Comparison of ENCODE assay signal across 8 cellular contexts in the genomic region with DNA sequence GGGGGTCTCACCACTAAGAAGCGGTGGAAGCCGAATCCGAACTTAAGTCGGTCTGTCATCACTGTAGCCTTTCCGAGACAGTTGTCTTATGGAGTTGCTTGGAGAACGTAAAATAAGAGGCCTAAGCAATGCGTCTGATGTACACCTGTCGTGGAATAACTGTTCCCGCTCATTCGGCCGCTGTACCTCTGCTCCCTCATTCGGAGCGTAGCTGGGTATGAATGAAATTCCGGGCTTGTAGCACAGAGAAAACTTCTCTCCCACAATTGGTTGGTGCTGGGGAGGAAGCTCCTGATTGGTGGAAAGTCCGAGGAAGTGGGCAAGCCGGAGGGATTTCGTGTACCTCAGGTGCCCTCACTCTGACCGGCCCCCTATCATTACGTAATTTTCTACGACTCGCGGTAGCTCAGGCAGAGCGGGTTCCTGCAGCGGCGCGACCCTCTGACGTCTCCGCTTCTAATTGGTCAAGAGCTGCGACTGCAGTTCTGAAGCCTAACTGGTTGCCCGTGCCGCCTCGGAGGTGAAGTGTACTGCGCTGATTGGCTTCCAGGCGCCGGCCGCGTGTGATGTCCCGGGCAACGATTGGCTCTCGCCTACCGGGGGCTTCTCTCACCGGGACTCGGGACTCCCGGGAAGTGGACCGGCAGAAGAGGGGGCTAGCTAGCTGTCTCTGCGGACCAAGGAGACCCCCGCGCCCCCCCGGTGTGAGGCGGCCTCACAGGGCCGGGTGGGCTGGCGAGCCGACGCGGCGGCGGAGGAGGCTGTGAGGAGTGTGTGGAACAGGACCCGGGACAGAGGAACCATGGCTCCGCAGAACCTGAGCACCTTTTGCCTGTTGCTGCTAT. TPM values are rescaled to one million over a fixed set of nuclear protein-coding genes. Genes with fewer than 3 reads are reported as not detected.
A peak's percentile ranks its signal among the peaks of the same experiment; 100 is the strongest.
DNase-seq lines count a peak whose midpoint lies in the region; ATAC-seq and TF ChIP-seq lines count a peak whose summit lies in the region.

TSS of gene DNAJB11 (plus strand) at position 625 of the 845 bp plus-strand sequence. CDS start at position 803, 178 bp downstream.

- peak in 3 of 4 donors; percentile 50 to 79 (median 58) for TF ChIP-seq POLR2A in esophagus squamous epithelium (IDR thresholded peaks at IDR 0.05)

- H3K4me1 ChIP-seq in DND-41 (ENCODE audit: insufficient read depth, low read length), result peaks cover 55% of the 10 kb centered on the region
- peaks cover 15% of the 10 kb centered on the region for H3K4me1 ChIP-seq in GM23248 (ENCODE audit: insufficient read depth)
- H3K4me1 ChIP-seq in esophagus squamous epithelium, result peaks cover 18 to 53% (median 21%) of the 10 kb centered on the region in 3 donors

- H3K27ac ChIP-seq in DND-41 (ENCODE audit: low read length), result peak within 1 kb of the TSS; percentile 84
- H3K27ac ChIP-seq in GM23248, result peak within 1 kb of the TSS; percentile 67
- H3K27ac ChIP-seq in esophagus squamous epithelium, result peak within 1 kb of the TSS; percentile 97 to 98 (median 98)

- no peaks in the 10 kb centered on the region for H3K9me3 Mint-ChIP-seq in activated T-helper 1 cell treated with anti-CD3 and anti-CD28 coated beads, Interleukin-12 subunit alpha, Interleukin-12 subunit beta, Interleukin-2, Interleukin-4 antibody, amounts not matched to agents 30 ng/mL and 10 ng/mL and 1 ng/mL, durations not matched to agents 14 hours and 24 hours and 36 hours

- H3K27me3 Mint-ChIP-seq in activated T-helper 1 cell treated with anti-CD3 and anti-CD28 coated beads, Interleukin-12 subunit alpha, Interleukin-12 subunit beta, Interleukin-2, Interleukin-4 antibody, amounts not matched to agents 30 ng/mL and 10 ng/mL and 1 ng/mL, durations not matched to agents 14 hours and 24 hours and 36 hours (ENCODE audit: insufficient read depth), result no peaks in the 10 kb centered on the region

- H3K36me3 ChIP-seq in DND-41 (ENCODE audit: insufficient read depth, low read length) (peaks cover 29% of the 10 kb centered on the region), GM23248 (ENCODE audit: low read depth) (peaks cover 20% of the 10 kb centered on the region), esophagus squamous epithelium (peaks cover 0 to 34% (median 0%) of the 10 kb centered on the region in 3 donors)

- H3K4me3 Mint-ChIP-seq in activated T-helper 1 cell treated with anti-CD3 and anti-CD28 coated beads, Interleukin-12 subunit alpha, Interleukin-12 subunit beta, Interleukin-2, Interleukin-4 antibody, amounts not matched to agents 30 ng/mL and 10 ng/mL and 1 ng/mL, durations not matched to agents 14 hours and 24 hours and 36 hours, result peak within 1 kb of the TSS; percentile 91

- H3F3A ChIP-seq in GM23248 (ENCODE audit: insufficient read depth), result no peaks in the 10 kb centered on the region

- H3K9ac ChIP-seq in DND-41 (ENCODE audit: low read depth, low read length), result peak within 1 kb of the TSS; percentile 76
- H3K9ac ChIP-seq in GM23248, result peak within 1 kb of the TSS; percentile 94

- H3K36me3 Mint-ChIP-seq in activated T-helper 1 cell treated with anti-CD3 and anti-CD28 coated beads, Interleukin-12 subunit alpha, Interleukin-12 subunit beta, Interleukin-2, Interleukin-4 antibody, amounts not matched to agents 30 ng/mL and 10 ng/mL and 1 ng/mL, durations not matched to agents 14 hours and 24 hours and 36 hours (ENCODE audit: low read depth), result peaks cover 17% of the 10 kb centered on the region

- peak within 1 kb of the TSS; percentile 93 for H3K4me2 ChIP-seq in DND-41 (ENCODE audit: insufficient read depth, low read length)
- H3K4me2 ChIP-seq in GM23248 (ENCODE audit: unreplicated experiment), result peak within 1 kb of the TSS; percentile 96

- H2AFZ ChIP-seq in DND-41 (ENCODE audit: low read depth, low read length) (peak within 1 kb of the TSS; percentile 89), GM23248 (peak within 1 kb of the TSS; percentile 97)

- 1 to 2% methylated on average over 53 to 59 of the region's 59 CpGs for WGBS in GM23248 (ENCODE audit: low coverage in 1 of 2, low lambda C conversion rate in 2 of 2, missing lambda C conversion rate in 2 of 2), 2 experiments
- 0% methylated on average over 23 of the region's 59 CpGs for WGBS in esophagus squamous epithelium, 2 donors

- H3K27ac Mint-ChIP-seq in activated T-helper 1 cell treated with anti-CD3 and anti-CD28 coated beads, Interleukin-12 subunit alpha, Interleukin-12 subunit beta, Interleukin-2, Interleukin-4 antibody, amounts not matched to agents 30 ng/mL and 10 ng/mL and 1 ng/mL, durations not matched to agents 14 hours and 24 hours and 36 hours, result peak within 1 kb of the TSS; percentile 99

- no peaks in the 10 kb centered on the region for H3K9me3 ChIP-seq in DND-41 (ENCODE audit: insufficient read depth, low read length, severe bottlenecking)
- no peaks in the 10 kb centered on the region for H3K9me3 ChIP-seq in GM23248 (ENCODE audit: low read depth)
- no peaks in the 10 kb centered on the region for H3K9me3 ChIP-seq in esophagus squamous epithelium

- peak; percentile 86 for ATAC-seq in DND-41 (ENCODE audit: insufficient read depth, low read depth)

- peaks cover 73% of the 10 kb centered on the region for H3K79me2 ChIP-seq in DND-41 (ENCODE audit: insufficient read depth, low read length)
- peaks cover 65% of the 10 kb centered on the region for H3K79me2 ChIP-seq in GM23248 (ENCODE audit: insufficient read depth)

- in situ Hi-C loops in GM23248 (cut with MboI), result no loop called here

- intact Hi-C loops in activated T-helper 1 cell treated with anti-CD3 and anti-CD28 coated beads, Interleukin-12 subunit alpha, Interleukin-12 subunit beta, Interleukin-2, Interleukin-4 antibody, amounts not matched to agents 30 ng/mL and 10 ng/mL and 1 ng/mL, durations not matched to agents 14 hours and 24 hours and 36 hours (cut with micrococcal nuclease), result loop anchor here (1.0 to 5.0 kb wide), 9 partner anchors 18 to 984 kb away; partner anchors contain the start of genes EIF4A2, RFC4, SENP2 and ST6GAL1
- intact Hi-C loops in esophagus squamous epithelium (cut with DNase I), result no loop called here

- H3K9me2 ChIP-seq in GM23248 (ENCODE audit: insufficient read depth), result no peaks in the 10 kb centered on the region

- DNase-seq in DND-41 (peak; percentile 99), GM23248 (peak; percentile 100), Kasumi-1 (lab: John Stamatoyannopoulos, UW) (peak; percentile 99), RPMI7951 (ENCODE audit: low read depth) (peak; percentile 100), esophagus squamous epithelium (lab: John Stamatoyannopoulos, UW) (peak; percentile 94), myocyte (ENCODE audit: low read depth) (peak; percentile 100)
- peak; percentile 98 for DNase-seq in activated T-helper 1 cell treated with anti-CD3 and anti-CD28 coated beads, Interleukin-12 subunit alpha, Interleukin-12 subunit beta, Interleukin-2, Interleukin-4 antibody, amounts not matched to agents 30 ng/mL and 10 ng/mL and 1 ng/mL, durations not matched to agents 14 hours and 24 hours and 36 hours (ENCODE audit: low spot score)
- peak; percentile 97 to 99 for DNase-seq in stimulated activated CD8-positive, alpha-beta memory T cell treated with anti-CD3 and anti-CD28 coated beads, Interleukin-7, amount 100 ng/mL, for 48 hours (ENCODE audit: extremely low read depth in 1 of 2, low read depth in 1 of 2)

- H3K4me1 Mint-ChIP-seq in activated T-helper 1 cell treated with anti-CD3 and anti-CD28 coated beads, Interleukin-12 subunit alpha, Interleukin-12 subunit beta, Interleukin-2, Interleukin-4 antibody, amounts not matched to agents 30 ng/mL and 10 ng/mL and 1 ng/mL, durations not matched to agents 14 hours and 24 hours and 36 hours (ENCODE audit: low read depth), result peaks cover 59% of the 10 kb centered on the region

- H3K27me3 ChIP-seq in DND-41 (ENCODE audit: insufficient read depth, low read length, poor library complexity) (no peaks in the 10 kb centered on the region), GM23248 (replicated peaks; ENCODE audit: insufficient read depth) (no peaks in the 10 kb centered on the region), esophagus squamous epithelium (no peaks in the 10 kb centered on the region)

- peak within 1 kb of the TSS; percentile 64 to 75 for H3K4me3 ChIP-seq in DND-41 (ENCODE audit: low read depth in 1 of 2, low read length in 2 of 2)
- peak within 1 kb of the TSS; percentile 92 for H3K4me3 ChIP-seq in GM23248
- H3K4me3 ChIP-seq in esophagus squamous epithelium, result peak within 1 kb of the TSS; percentile 92 to 99 (median 96)

- TF ChIP-seq CTCF in DND-41 (IDR thresholded peaks at IDR 0.05; ENCODE audit: borderline replicate concordance, extremely low read depth, low read length, poor library complexity, severe bottlenecking) (no peak), esophagus squamous epithelium (IDR thresholded peaks at IDR 0.05) (peak in 1 of 6 experiments; percentile 17)

- H4K20me1 ChIP-seq in DND-41 (ENCODE audit: insufficient read depth, low read length), result peaks cover 3% of the 10 kb centered on the region; the same call in 1 of the 2 replicates
- H4K20me1 ChIP-seq in GM23248 (ENCODE audit: insufficient read depth), result no peaks in the 10 kb centered on the region

RNA-seq across cellular contexts. Expression of gene DNAJB11, which starts in this region (rescaled TPM):
- total RNA-seq in GM23248 (2014; rRNA removed; shearing (Covaris generic)), result 63.2 and 65.9 TPM in 2 replicates
- 99.3 and 102 TPM in 2 replicates for polyA plus RNA-seq in GM23248 (2016; fragmentation: Nextera tagmentation; extraction: Ambion mirVana)
- total RNA-seq in RPMI7951 (2014; rRNA removed; shearing (Covaris generic)), result 80.0 and 94.7 TPM in 2 replicates
- total RNA-seq in activated T-helper 1 cell treated with anti-CD3 and anti-CD28 coated beads, Interleukin-12 subunit alpha, Interleukin-12 subunit beta, Interleukin-2, Interleukin-4 antibody, amounts not matched to agents 30 ng/mL and 10 ng/mL and 1 ng/mL, durations not matched to agents 14 hours and 24 hours and 36 hours, result 71.0 and 75.8 TPM in 2 replicates
- total RNA-seq in esophagus squamous epithelium, result 10 to 100 TPM; 39.5 to 65.3 (median 47.3) TPM
- 109 and 188 TPM in 2 replicates for total RNA-seq in myocyte
- polyA plus RNA-seq in myocyte (2012), result 98.7 TPM

Comparison
In these comparisons a context has a peak if more than half of its experiments do, and no peak if none do; other contexts are left out.
1. Peak in every context shown above with its lines: DNase-seq, ATAC-seq, H3K4me3 ChIP-seq and H3K27ac ChIP-seq.